Comparison of ENCODE assay signal across 15 cellular contexts in genomic region chr6:1027109-1027794, GRCh38.
DNase-seq lines count a peak whose midpoint lies in the region; ATAC-seq and TF ChIP-seq lines count a peak whose summit lies in the region.
"Had no signal": no experiment of that assay in that cellular context is flagged by ENCODE, and none has a peak within 500 bp of the region (broad histone marks: within the 10 kb centered on the region; RNA-seq: fewer than 3 reads in every experiment).

No MANE protein-coding gene starts in this region.

- peaks cover 5% of the 10 kb centered on the region for H3K4me1 ChIP-seq in RWPE2 (ENCODE audit: insufficient read depth, poor library complexity, severe bottlenecking)
- H3K4me1 ChIP-seq: tibial nerve had no signal

- H3K27ac ChIP-seq in RWPE2 (ENCODE audit: poor library complexity, severe bottlenecking), result no peak overlapping the region
- H3K27ac ChIP-seq: tibial nerve had no signal

- WGBS in lower leg skin, 2 donors, result 65 to 68% methylated on average over 9 of the region's 9 CpGs

- peak; percentile 74; the same call in 2 of the 3 replicates for ATAC-seq in RWPE2 (ENCODE audit: low read depth)
- ATAC-seq in HG03442 (IDR thresholded peaks at IDR 0.05; ENCODE audit: unreplicated experiment), result no peak
- ATAC-seq in GM21737 (IDR thresholded peaks at IDR 0.05; ENCODE audit: unreplicated experiment), result no peak

- TF ChIP-seq POLR2A in lower leg skin (IDR thresholded peaks at IDR 0.05), result no peak

- DNase-seq in A172 (ENCODE audit: low spot score) (peak; percentile 66), H4 (ENCODE audit: low spot score) (peak; percentile 71), RWPE2 (ENCODE audit: low spot score) (no peak), foreskin fibroblast (peak; percentile 87 to 94), lower leg skin (ENCODE audit: low spot score in 2 of 2) (no peak), NCI-H1048 (lab: John Stamatoyannopoulos, UW) (no peak)
- DNase-seq: activated CD4-positive, alpha-beta T cell treated with anti-CD3 and anti-CD28 coated beads, Interleukin-2, amount 50 U/mL, for 48 hours; activated effector memory CD4-positive, alpha-beta T cell treated with Interleukin-2 at 50 U/mL for 16 hours; GDM1; hippocampal formation; NCI-H446; nucleus accumbens had no signal

- H3K9me3 ChIP-seq in RWPE2 (ENCODE audit: severe bottlenecking), result no peaks in the 10 kb centered on the region

- H3K4me3 ChIP-seq in RWPE2 (ENCODE audit: severe bottlenecking) (no peak overlapping the region), foreskin fibroblast (ENCODE audit: low read depth in 1 of 2, low read length in 2 of 2) (no peak overlapping the region), lower leg skin (ENCODE audit: low read depth, poor library complexity, severe bottlenecking) (no peak overlapping the region)
- H3K4me3 ChIP-seq: tibial nerve had no signal

- no peaks in the 10 kb centered on the region for H3K36me3 ChIP-seq in RWPE2 (ENCODE audit: low read depth)
- H3K36me3 ChIP-seq: tibial nerve had no signal

- intact Hi-C loops in lower leg skin (cut with DNase I; ENCODE audit: low total_unique reads), result no loop called here

- H3K27me3 ChIP-seq in RWPE2 (ENCODE audit: insufficient read depth, poor library complexity, severe bottlenecking), result no peaks in the 10 kb centered on the region
- H3K27me3 ChIP-seq: tibial nerve had no signal

- no peak for TF ChIP-seq CTCF in RWPE2 (IDR thresholded peaks at IDR 0.05; ENCODE audit: poor library complexity, severe bottlenecking)
- TF ChIP-seq CTCF in foreskin fibroblast (IDR thresholded peaks at IDR 0.05; ENCODE audit: low read depth, low read length), result no peak
- no peak for TF ChIP-seq CTCF in lower leg skin (IDR thresholded peaks at IDR 0.05)

Comparison
In these comparisons a context has a peak if more than half of its experiments do, and no peak if none do; other contexts are left out.
1. DNase-seq: peak in A172 (single experiment), H4 (single experiment) and foreskin fibroblast (2 of 2); none in RWPE2 (single experiment), lower leg skin (0 of 2) and NCI-H1048 (single experiment).